Comparison of ENCODE assay signal across 1 cellular context in the genomic region with DNA sequence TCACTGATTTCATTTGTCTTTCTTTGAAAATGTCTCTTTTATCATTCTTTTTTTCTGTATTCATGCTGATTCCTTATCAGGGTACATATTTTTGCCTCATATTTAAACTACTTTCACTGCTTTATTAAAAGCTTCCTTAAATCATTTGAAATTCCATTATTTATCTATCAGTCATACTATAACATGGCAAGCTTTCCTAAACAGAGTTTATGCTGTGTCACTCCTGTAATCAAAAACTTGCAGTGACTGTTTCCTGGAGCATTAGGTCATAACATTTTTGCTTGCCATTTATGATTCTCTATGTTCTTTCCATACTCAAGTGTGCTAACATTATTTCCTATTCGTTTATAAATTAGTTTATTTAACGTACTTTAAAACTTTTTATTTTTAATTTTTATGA.
TF ChIP-seq lines count a peak whose summit lies in the region.

No MANE protein-coding gene starts in this region.

TF ChIP-seq in H1, 55 proteins besides CTCF, POLR2A, EP300 and RAD21:
- TF ChIP-seq HDAC6 (IDR thresholded peaks at IDR 0.05; ENCODE audit: low read depth, low read length) (no peak), CHD2 (IDR thresholded peaks at IDR 0.05; ENCODE audit: low read length) (no peak), SIX5 (IDR thresholded peaks at IDR 0.05; ENCODE audit: low read depth, low read length) (no peak), GTF2F1 (IDR thresholded peaks at IDR 0.05; ENCODE audit: borderline replicate concordance, low read depth, low read length) (no peak), EGR1 (IDR thresholded peaks at IDR 0.05; ENCODE audit: borderline replicate concordance, low read depth, low read length) (no peak), JUN (IDR thresholded peaks at IDR 0.05; ENCODE audit: low read depth, low read length) (no peak), ASH2L (IDR thresholded peaks at IDR 0.05; ENCODE audit: low read length) (no peak), POU5F1 (IDR thresholded peaks at IDR 0.05; ENCODE audit: low read depth, low read length) (no peak), SP2 (IDR thresholded peaks at IDR 0.05; ENCODE audit: low read length) (no peak)
- TF ChIP-seq, protein P1, sequence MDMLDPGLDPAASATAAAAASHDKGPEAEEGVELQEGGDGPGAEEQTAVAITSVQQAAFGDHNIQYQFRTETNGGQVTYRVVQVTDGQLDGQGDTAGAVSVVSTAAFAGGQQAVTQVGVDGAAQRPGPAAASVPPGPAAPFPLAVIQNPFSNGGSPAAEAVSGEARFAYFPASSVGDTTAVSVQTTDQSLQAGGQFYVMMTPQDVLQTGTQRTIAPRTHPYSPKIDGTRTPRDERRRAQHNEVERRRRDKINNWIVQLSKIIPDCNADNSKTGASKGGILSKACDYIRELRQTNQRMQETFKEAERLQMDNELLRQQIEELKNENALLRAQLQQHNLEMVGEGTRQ (IDR thresholded peaks at IDR 0.05; ENCODE audit: low read length) = no peak
- TF ChIP-seq, protein P2, sequence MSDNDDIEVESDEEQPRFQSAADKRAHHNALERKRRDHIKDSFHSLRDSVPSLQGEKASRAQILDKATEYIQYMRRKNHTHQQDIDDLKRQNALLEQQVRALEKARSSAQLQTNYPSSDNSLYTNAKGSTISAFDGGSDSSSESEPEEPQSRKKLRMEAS (IDR thresholded peaks at IDR 0.05) = no peak
- TF ChIP-seq, protein P3, sequence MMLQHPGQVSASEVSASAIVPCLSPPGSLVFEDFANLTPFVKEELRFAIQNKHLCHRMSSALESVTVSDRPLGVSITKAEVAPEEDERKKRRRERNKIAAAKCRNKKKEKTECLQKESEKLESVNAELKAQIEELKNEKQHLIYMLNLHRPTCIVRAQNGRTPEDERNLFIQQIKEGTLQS (IDR thresholded peaks at IDR 0.05; ENCODE audit: insufficient read depth, low read depth, low read length) = no peak
